ENCODE assay signal across 9 cellular contexts in the genomic region with DNA sequence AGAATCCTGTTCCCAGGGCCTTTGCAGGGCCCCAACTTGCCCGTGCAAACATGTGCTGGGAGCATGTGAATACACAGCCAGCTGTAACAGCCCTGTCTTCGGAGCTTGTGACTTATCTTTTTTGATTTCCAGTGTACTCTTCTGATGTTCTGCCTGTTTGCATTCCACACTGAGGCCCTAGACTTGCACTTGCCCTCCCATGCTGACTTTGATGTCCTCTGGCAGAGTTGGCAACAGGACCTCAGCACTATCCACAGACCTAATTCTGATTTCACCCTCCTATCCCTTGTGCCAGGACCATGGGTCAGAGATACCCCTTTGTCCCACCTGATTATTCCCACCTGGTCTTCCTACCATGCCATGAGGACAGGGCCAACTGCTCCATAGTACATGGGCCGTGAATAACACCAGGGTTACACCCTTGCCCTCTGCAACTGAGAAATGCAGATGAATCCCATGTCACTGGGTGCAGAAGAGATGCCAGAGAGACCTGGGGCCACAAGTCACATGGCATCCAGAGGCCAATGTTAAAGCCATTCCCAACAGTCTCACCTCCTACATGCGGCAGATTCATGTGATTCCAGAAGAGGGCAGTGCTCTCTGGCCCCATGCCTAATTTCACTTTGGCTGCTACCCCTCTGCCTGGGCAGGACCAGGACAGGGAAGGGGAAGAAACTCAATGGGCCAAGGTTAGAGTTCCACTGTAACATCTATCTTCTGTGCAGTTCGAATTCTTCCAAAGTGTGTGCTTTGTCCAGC. TPM values are rescaled to one million over a fixed set of nuclear protein-coding genes. Genes with fewer than 3 reads are reported as not detected.
DNase-seq lines count a peak whose midpoint lies in the region; ATAC-seq and TF ChIP-seq lines count a peak whose summit lies in the region.
"Had no signal": no experiment of that assay in that cellular context is flagged by ENCODE, and none has a peak within 500 bp of the region (broad histone marks: within the 10 kb centered on the region; RNA-seq: fewer than 3 reads in every experiment).

No MANE protein-coding gene starts in this region.

- intact Hi-C loops in lower leg skin (cut with DNase I; ENCODE audit: low total_unique reads), result no loop called here

- H3K27ac ChIP-seq in WERI-Rb-1 (no peak overlapping the region), iPS DF 6.9 (ENCODE audit: low read length) (no peak overlapping the region)

- ATAC-seq in stimulated activated naive CD8-positive, alpha-beta T cell treated with anti-CD3 and anti-CD28 coated beads, Interleukin-15, amount 100 ng/mL, for 72 hours, result peak; percentile 43
- no peak for ATAC-seq in stimulated activated naive CD8-positive, alpha-beta T cell treated with anti-CD3 and anti-CD28 coated beads, Interleukin-15, Interleukin-2, amounts not matched to agents 100 U/mL and 50 U/mL, for 24 hours
- no peak for ATAC-seq in GM18907 (IDR thresholded peaks at IDR 0.05; ENCODE audit: unreplicated experiment)
- no peak for ATAC-seq in GM19328 (IDR thresholded peaks at IDR 0.05; ENCODE audit: unreplicated experiment)

- H3K9me3 ChIP-seq in WERI-Rb-1 (ENCODE audit: severe bottlenecking) (no peaks in the 10 kb centered on the region), iPS DF 6.9 (ENCODE audit: control insufficient read depth, insufficient read depth, low read length) (no peaks in the 10 kb centered on the region)

- no peak for TF ChIP-seq POLR2A in lower leg skin (IDR thresholded peaks at IDR 0.05)

- H3K36me3 ChIP-seq in WERI-Rb-1 (peaks cover 49% of the 10 kb centered on the region), iPS DF 6.9 (ENCODE audit: control insufficient read depth, insufficient read depth, low read length) (peaks cover 19% of the 10 kb centered on the region)

- H3K27me3 ChIP-seq in WERI-Rb-1 (ENCODE audit: insufficient read depth, low read depth, severe bottlenecking), result no peaks in the 10 kb centered on the region
- H3K27me3 ChIP-seq in iPS DF 6.9 (ENCODE audit: control insufficient read depth, insufficient read depth, low read length), result no peaks in the 10 kb centered on the region

- peak; percentile 70 for TF ChIP-seq CTCF in WERI-Rb-1 (IDR thresholded peaks at IDR 0.05; ENCODE audit: low read depth, low read length)
- TF ChIP-seq CTCF in lower leg skin (IDR thresholded peaks at IDR 0.05), result no peak

- no peaks in the 10 kb centered on the region for H3K4me1 ChIP-seq in iPS DF 6.9 (ENCODE audit: control insufficient read depth, insufficient read depth, low read length)

- H3K4me1 Mint-ChIP-seq in stimulated activated naive CD8-positive, alpha-beta T cell treated with anti-CD3 and anti-CD28 coated beads, Interleukin-15, amount 100 ng/mL, for 72 hours, result no peaks in the 10 kb centered on the region

- WGBS in iPS DF 6.9 (ENCODE audit: insufficient coverage, insufficient read length), result no CpG with 5 or more reads among the region's 5 CpGs
- 82 to 84% methylated on average over 5 of the region's 5 CpGs for WGBS in lower leg skin, 2 donors

- no peak for DNase-seq in stimulated activated naive CD8-positive, alpha-beta T cell treated with anti-CD3 and anti-CD28 coated beads, Interleukin-15, amount 100 ng/mL, for 72 hours
- DNase-seq in stimulated activated naive CD8-positive, alpha-beta T cell treated with anti-CD3 and anti-CD28 coated beads, Interleukin-15, Interleukin-2, amounts not matched to agents 100 U/mL and 50 U/mL, for 24 hours, result no peak
- DNase-seq in WERI-Rb-1 (peak; percentile 24), iPS DF 6.9 (ENCODE audit: low read depth, low spot score) (peak; percentile 25), lower leg skin (ENCODE audit: low spot score in 2 of 2) (no peak)
- no peak for DNase-seq in activated CD4-positive, alpha-beta T cell treated with anti-CD3 and anti-CD28 coated beads, Interleukin-2, amount 50 U/mL, for 48 hours
- DNase-seq: activated T-cell treated with anti-CD3 and anti-CD28 coated beads, Interleukin-2, amount 50 U/mL, for 48 hours had no signal

- no peak overlapping the region for H3K27ac Mint-ChIP-seq in stimulated activated naive CD8-positive, alpha-beta T cell treated with anti-CD3 and anti-CD28 coated beads, Interleukin-15, amount 100 ng/mL, for 72 hours

- H3K4me3 Mint-ChIP-seq in stimulated activated naive CD8-positive, alpha-beta T cell treated with anti-CD3 and anti-CD28 coated beads, Interleukin-15, amount 100 ng/mL, for 72 hours, result no peak overlapping the region

- no peaks in the 10 kb centered on the region for H3K27me3 Mint-ChIP-seq in stimulated activated naive CD8-positive, alpha-beta T cell treated with anti-CD3 and anti-CD28 coated beads, Interleukin-15, amount 100 ng/mL, for 72 hours

- H3K4me3 ChIP-seq in WERI-Rb-1 (ENCODE audit: low read depth, low read length), result no peak overlapping the region
- no peak overlapping the region for H3K4me3 ChIP-seq in iPS DF 6.9 (ENCODE audit: low read length)
- H3K4me3 ChIP-seq in lower leg skin (ENCODE audit: low read depth, poor library complexity, severe bottlenecking), result no peak overlapping the region

- peaks cover 0 to 10% of the 10 kb centered on the region in 2 donors for H3K9me3 Mint-ChIP-seq in stimulated activated naive CD8-positive, alpha-beta T cell treated with anti-CD3 and anti-CD28 coated beads, Interleukin-15, amount 100 ng/mL, for 72 hours

RNA-seq across cellular contexts. Expression of a gene that starts 43.0 kb away (rescaled TPM):
- 10 to 100 TPM in 3 of 4 donors, 1 to 10 TPM in 1; 8.5 to 17.9 (median 11.5) TPM for total RNA-seq in lower leg skin

Comparison
In these comparisons a context has a peak if more than half of its experiments do, and no peak if none do; other contexts are left out.
1. DNase-seq: peak in WERI-Rb-1 (single experiment) and iPS DF 6.9 (single experiment); none in stimulated activated naive CD8-positive, alpha-beta T cell treated with anti-CD3 and anti-CD28 coated beads, Interleukin-15, amount 100 ng/mL, for 72 hours (0 of 2), stimulated activated naive CD8-positive, alpha-beta T cell treated with anti-CD3 and anti-CD28 coated beads, Interleukin-15, Interleukin-2, amounts not matched to agents 100 U/mL and 50 U/mL, for 24 hours (single experiment), lower leg skin (0 of 2) and activated CD4-positive, alpha-beta T cell treated with anti-CD3 and anti-CD28 coated beads, Interleukin-2, amount 50 U/mL, for 48 hours (0 of 2).